2 cellular contexts compared by ENCODE assay signal in genomic region chr3:82262193-82262592, GRCh38.
TF ChIP-seq lines count a peak whose summit lies in the region.

No MANE protein-coding gene starts in this region.

TF ChIP-seq in HepG2, 621 proteins besides CTCF, POLR2A, EP300 and RAD21 (continued from another document):
- TF ChIP-seq MTF1 (CRISPR knock-in tag; IDR thresholded peaks at IDR 0.05): no peak
- no peak for TF ChIP-seq MEIS1 (CRISPR knock-in tag; IDR thresholded peaks at IDR 0.05; ENCODE audit: borderline replicate concordance)
- no peak for TF ChIP-seq SNAPC5 (CRISPR knock-in tag; IDR thresholded peaks at IDR 0.05; ENCODE audit: borderline replicate concordance)
- no peak for TF ChIP-seq ZSCAN22 (CRISPR knock-in tag; IDR thresholded peaks at IDR 0.05)
- no peak for TF ChIP-seq DRAP1 (CRISPR knock-in tag; IDR thresholded peaks at IDR 0.05)
- TF ChIP-seq ZZZ3 (CRISPR knock-in tag; IDR thresholded peaks at IDR 0.05; ENCODE audit: borderline replicate concordance): no peak
- no peak for TF ChIP-seq CSRNP2 (CRISPR knock-in tag; conservative IDR thresholded peaks at IDR 0.05; ENCODE audit: low read depth)
TF ChIP-seq in HepG2: peak in this region for 2.

TF ChIP-seq in GM12878, 131 proteins besides CTCF, POLR2A, EP300 and RAD21 (continued from another document):
- TF ChIP-seq HDAC2 (IDR thresholded peaks at IDR 0.05): no peak
- no peak for TF ChIP-seq SKIL (IDR thresholded peaks at IDR 0.05; ENCODE audit: low read depth, poor library complexity, severe bottlenecking)
- TF ChIP-seq MTA3 (IDR thresholded peaks at IDR 0.05; ENCODE audit: borderline replicate concordance, low read length): no peak
- no peak for TF ChIP-seq ZBTB11 (CRISPR knock-in tag; IDR thresholded peaks at IDR 0.05)
- no peak for TF ChIP-seq ZSCAN29 (IDR thresholded peaks at IDR 0.05)
- no peak for TF ChIP-seq NR2C1 (IDR thresholded peaks at IDR 0.05)
- TF ChIP-seq GABPA (IDR thresholded peaks at IDR 0.05; ENCODE audit: low read depth): no peak
- TF ChIP-seq ZZZ3 (IDR thresholded peaks at IDR 0.05; ENCODE audit: control insufficient read depth, insufficient read length, low read depth): no peak
- no peak for TF ChIP-seq YY1 (IDR thresholded peaks at IDR 0.05; ENCODE audit: low read depth, low read length)
- TF ChIP-seq CEBPZ (IDR thresholded peaks at IDR 0.05; ENCODE audit: low read depth, low read length): no peak
